31 cellular contexts compared by ENCODE assay signal in genomic region chr6:147190556-147190955, GRCh38.
"Had no signal": no experiment of that assay in that cellular context is flagged by ENCODE, and none has a peak within 500 bp of the region (broad histone marks: within the 10 kb centered on the region; RNA-seq: fewer than 3 reads in every experiment).

No MANE protein-coding gene starts in this region.

- H3K27ac ChIP-seq: breast epithelium, esophagus muscularis mucosa, foreskin keratinocyte, heart left ventricle, suprapubic skin, tibial artery, upper lobe of right lung had no signal

- H3K9me3 ChIP-seq: breast epithelium, esophagus muscularis mucosa, heart left ventricle, neutrophil, suprapubic skin, tibial artery, upper lobe of right lung had no signal

- ATAC-seq: foreskin keratinocyte; heart left ventricle; left colon; sciatic nerve; stimulated activated naive B cell treated with anti-CD40 and anti-IgM and Interleukin-4, amounts not matched to agents 10 μg/mL and 1 μg/mL and 100 μg/mL, for 72 hours; upper lobe of right lung had no signal

- H3K4me3 ChIP-seq: breast epithelium, esophagus muscularis mucosa, heart left ventricle, smooth muscle cell, suprapubic skin, tibial artery, upper lobe of right lung had no signal

- H3K4me2 ChIP-seq: smooth muscle cell had no signal

- FAIRE-seq: colon had no signal

- H3K36me3 ChIP-seq: breast epithelium, esophagus muscularis mucosa, heart left ventricle, neutrophil, suprapubic skin, tibial artery, upper lobe of right lung had no signal

- DNase-seq: activated CD4-positive, alpha-beta memory T cell treated with anti-CD3 and anti-CD28 coated beads for 36 hours; activated CD4-positive, alpha-beta T cell treated with anti-CD3 and anti-CD28 coated beads, Interleukin-2, amount 10 ng/mL, durations not matched to agents 24 days and 14 days; activated CD4-positive, CD25-positive, alpha-beta regulatory T cell treated with anti-CD3 and anti-CD28 coated beads, Interleukin-2, amount 50 U/mL, for 72 hours; activated CD8-positive, alpha-beta memory T cell treated with anti-CD3 and anti-CD28 coated beads, Interleukin-2, amount 50 U/mL, for 48 hours; activated gamma-delta T cell; activated naive CD4-positive, alpha-beta T cell treated with anti-CD3 and anti-CD28 coated beads, Interleukin-2, amount 10 ng/mL, durations not matched to agents 7 days and 5 days; activated naive CD8-positive, alpha-beta T cell treated with anti-CD3 and anti-CD28 coated beads, Interleukin-2, amount 10 ng/mL, durations not matched to agents 7 days and 5 days; activated T-cell treated with anti-CD3 and anti-CD28 coated beads, Interleukin-2, amount 50 U/mL, for 24 hours; central memory CD4-positive, alpha-beta T cell; dermis blood vessel endothelial cell; effector CD4-positive, alpha-beta T cell; foreskin keratinocyte; heart left ventricle; hypothalamus; immature natural killer cell; kidney; left colon; naive B cell; nephron progenitor cell; stimulated activated CD4-positive, alpha-beta T cell treated with anti-CD3 and anti-CD28 coated beads, Interleukin-2, amount 100 ng/mL, for 24 hours; stimulated activated naive B cell treated with anti-CD40 and anti-IgM and Interleukin-4, amounts not matched to agents 10 μg/mL and 1 μg/mL and 100 μg/mL, for 72 hours; T1000; tibial artery; upper lobe of right lung had no signal

- H3K4me1 ChIP-seq: breast epithelium, esophagus muscularis mucosa, foreskin keratinocyte, suprapubic skin, tibial artery, upper lobe of right lung had no signal

- H3K27me3 ChIP-seq: breast epithelium, esophagus muscularis mucosa, foreskin keratinocyte, heart left ventricle, neutrophil, suprapubic skin, tibial artery, upper lobe of right lung had no signal
